In genomic region chr2:9178110-9178904, GRCh38 we compare ENCODE assay signal across 8 cellular contexts. TPM values are rescaled to one million over a fixed set of nuclear protein-coding genes. Genes with fewer than 3 reads are reported as not detected.
DNase-seq lines count a peak whose midpoint lies in the region; ATAC-seq, FAIRE-seq and TF ChIP-seq lines count a peak whose summit lies in the region.

No MANE protein-coding gene starts in this region.

- H3K27ac ChIP-seq in RWPE2 (ENCODE audit: poor library complexity, severe bottlenecking) = peak overlapping the region; percentile 97
- peak overlapping the region; percentile 92 to 96 for H3K27ac ChIP-seq in kidney (ENCODE audit: low read depth in 2 of 2, low read length in 2 of 2)
- H3K27ac ChIP-seq in tibial artery = peak overlapping the region; percentile 83 to 87

- peak; percentile 57 for ATAC-seq in HG02588 (IDR thresholded peaks at IDR 0.05; ENCODE audit: unreplicated experiment)
- ATAC-seq in RWPE2 (ENCODE audit: low read depth) = peak; percentile 27
- no peak for ATAC-seq in HG03159 (IDR thresholded peaks at IDR 0.05; ENCODE audit: unreplicated experiment)

- DNase-seq in RWPE2 (ENCODE audit: low spot score) (no peak), kidney (no peak), tibial artery (peak in 1 of 2 donors; percentile 50), NOMO-1 treated with dmso at 0.1 percent for 144 hours (lab: John Stamatoyannopoulos, UW; ENCODE audit: unreplicated experiment) (no peak), Ammon's horn (ENCODE audit: low spot score) (no peak)
- DNase-seq in NK-92 treated with Interleukin-12 subunit alpha and Interleukin-12 subunit beta, amount 100 ng/mL, for 24 hours (lab: John Stamatoyannopoulos, UW) = no peak

- no peaks in the 10 kb centered on the region for H3K9me3 ChIP-seq in RWPE2 (ENCODE audit: severe bottlenecking)
- no peaks in the 10 kb centered on the region for H3K9me3 ChIP-seq in kidney (ENCODE audit: control insufficient read depth in 1 of 2, low read length in 2 of 2)
- H3K9me3 ChIP-seq in tibial artery = no peaks in the 10 kb centered on the region

- H3K27me3 ChIP-seq in RWPE2 (ENCODE audit: insufficient read depth, poor library complexity, severe bottlenecking) = no peaks in the 10 kb centered on the region
- no peaks in the 10 kb centered on the region for H3K27me3 ChIP-seq in tibial artery

- FAIRE-seq in kidney (lab: Jason Lieb, UNC) = no peak

- intact Hi-C loops in kidney (cut with DNase I) (no loop called here), tibial artery (cut with DNase I; ENCODE audit: low total_unique reads) (no loop called here)

- no peak overlapping the region for H3K4me3 ChIP-seq in RWPE2 (ENCODE audit: severe bottlenecking)
- no peak overlapping the region for H3K4me3 ChIP-seq in kidney (ENCODE audit: low read length in 2 of 2)
- peak overlapping the region in 1 of 2 donors; percentile 40 for H3K4me3 ChIP-seq in tibial artery

- TF ChIP-seq CTCF in RWPE2 (IDR thresholded peaks at IDR 0.05; ENCODE audit: poor library complexity, severe bottlenecking) (no peak), kidney (IDR thresholded peaks at IDR 0.05; ENCODE audit: borderline replicate concordance, extremely low read depth, insufficient read depth) (no peak), tibial artery (IDR thresholded peaks at IDR 0.05) (no peak)

- peak overlapping the region in 1 of 2 donors; percentile 64 for H3K9ac ChIP-seq in kidney (ENCODE audit: low read length in 2 of 2)

- H3K4me1 ChIP-seq in RWPE2 (ENCODE audit: insufficient read depth, poor library complexity, severe bottlenecking) (peaks cover 37% of the 10 kb centered on the region), kidney (ENCODE audit: control insufficient read depth in 1 of 2, insufficient read depth in 1 of 2, low read depth in 1 of 2, low read length in 2 of 2) (peaks cover 18 to 25% of the 10 kb centered on the region in 2 donors), tibial artery (peaks cover 0 to 36% (median 24%) of the 10 kb centered on the region in 4 donors)

- H3K36me3 ChIP-seq in RWPE2 (ENCODE audit: low read depth) (no peaks in the 10 kb centered on the region), kidney (ENCODE audit: control insufficient read depth in 1 of 2, insufficient read depth in 2 of 2, low read length in 2 of 2) (no peaks in the 10 kb centered on the region), tibial artery (no peaks in the 10 kb centered on the region)

RNA-seq across cellular contexts. Expression of gene ASAP2, which starts 28.3 kb away (rescaled TPM):
- total RNA-seq in kidney = 54.8 TPM
- 26.2 TPM for polyA plus RNA-seq in kidney (ENCODE audit: insufficient read depth, low read depth, low replicate concordance)
